1 cellular context compared by ENCODE assay signal in genomic region chr1:204480515-204480914, GRCh38.
TF ChIP-seq lines count a peak whose summit lies in the region.

No MANE protein-coding gene starts in this region.

TF ChIP-seq in H1, 55 proteins besides CTCF, POLR2A, EP300 and RAD21 (continued from another document):
- TF ChIP-seq KDM1A (IDR thresholded peaks at IDR 0.05; ENCODE audit: borderline replicate concordance, low read length) = no peak
- TF ChIP-seq, protein P1, sequence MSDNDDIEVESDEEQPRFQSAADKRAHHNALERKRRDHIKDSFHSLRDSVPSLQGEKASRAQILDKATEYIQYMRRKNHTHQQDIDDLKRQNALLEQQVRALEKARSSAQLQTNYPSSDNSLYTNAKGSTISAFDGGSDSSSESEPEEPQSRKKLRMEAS (IDR thresholded peaks at IDR 0.05) = no peak
- TF ChIP-seq KDM4A (IDR thresholded peaks at IDR 0.05; ENCODE audit: low read depth, low read length, severe bottlenecking) = no peak
- no peak for TF ChIP-seq YY1 (IDR thresholded peaks at IDR 0.05; ENCODE audit: low read depth, low read length)
- no peak for TF ChIP-seq TAF1 (IDR thresholded peaks at IDR 0.05; ENCODE audit: low read depth, low read length)
- TF ChIP-seq HDAC2 (IDR thresholded peaks at IDR 0.05; ENCODE audit: borderline replicate concordance in 1 of 2, low read depth in 2 of 2, low read length in 2 of 2) = no peak
- TF ChIP-seq TCF12 (IDR thresholded peaks at IDR 0.05; ENCODE audit: low read depth, low read length) = no peak
- no peak for TF ChIP-seq EZH2 (IDR thresholded peaks at IDR 0.05; ENCODE audit: low read depth, low read length, severe bottlenecking)
- TF ChIP-seq SUZ12 (IDR thresholded peaks at IDR 0.05; ENCODE audit: low read length) = no peak
- TF ChIP-seq NANOG (IDR thresholded peaks at IDR 0.05; ENCODE audit: insufficient read depth, low read depth, low read length, poor library complexity, severe bottlenecking) = no peak
- TF ChIP-seq JUND (IDR thresholded peaks at IDR 0.05; ENCODE audit: low read length) = no peak
- TF ChIP-seq SP1 (IDR thresholded peaks at IDR 0.05; ENCODE audit: low read depth, low read length) = no peak
- no peak for TF ChIP-seq BCL11A (IDR thresholded peaks at IDR 0.05; ENCODE audit: low read depth in 2 of 2, low read length in 2 of 2)
- no peak for TF ChIP-seq ASH2L (IDR thresholded peaks at IDR 0.05; ENCODE audit: low read length)
- TF ChIP-seq TAF7 (optimal IDR thresholded peaks at IDR 0.05; ENCODE audit: borderline replicate concordance, low read depth, low read length) = no peak
